In the genomic region with DNA sequence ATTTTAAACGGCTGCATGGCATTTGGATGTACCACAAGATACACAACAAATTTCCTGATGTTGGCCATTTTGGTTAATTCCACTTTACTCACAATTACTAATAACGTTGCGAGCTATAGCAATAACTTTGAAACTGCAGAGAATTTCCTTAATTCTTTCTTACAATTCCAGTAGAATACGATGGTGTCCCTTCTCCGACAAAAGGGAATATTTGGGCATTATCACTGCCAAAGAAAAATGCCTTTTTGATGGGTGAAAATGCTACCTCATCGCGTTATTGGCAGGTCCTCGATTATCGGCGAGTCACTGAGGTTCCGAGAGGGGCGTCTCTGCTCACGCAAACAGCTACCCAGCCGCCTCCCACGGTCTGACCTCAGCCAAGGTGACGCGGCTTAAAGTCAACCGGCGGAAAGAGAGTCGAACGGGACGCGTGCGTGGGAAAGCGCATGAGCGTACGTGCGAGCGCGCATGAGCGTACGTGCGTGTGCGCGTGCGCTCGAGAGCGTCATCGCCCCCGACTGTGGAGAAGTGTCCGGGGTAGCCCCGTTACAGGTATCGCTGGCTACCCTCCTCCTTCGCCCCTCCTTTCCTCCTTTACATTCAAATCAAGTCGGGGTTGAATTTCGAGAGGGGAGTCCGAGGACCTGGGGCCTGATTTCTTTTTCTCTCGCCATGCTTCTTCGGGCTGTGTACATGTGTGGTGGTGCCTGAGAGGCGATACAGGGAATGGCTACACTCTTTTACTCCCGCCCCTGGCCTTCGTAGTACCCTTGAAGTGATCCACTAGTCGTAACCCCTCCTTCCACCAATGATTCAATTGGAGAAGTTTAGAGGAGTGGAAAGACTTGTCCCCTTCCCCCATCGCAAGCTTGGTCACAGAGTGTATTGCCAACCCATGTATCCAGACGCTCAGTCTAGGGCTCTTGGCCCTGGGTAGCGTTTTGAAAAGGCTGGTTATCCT, we compare ENCODE assay signal across 8 cellular contexts.
DNase-seq lines count a peak whose midpoint lies in the region; ATAC-seq, FAIRE-seq and TF ChIP-seq lines count a peak whose summit lies in the region.

A gene (plus strand): TSS at position 495 of the 961 bp plus-strand sequence. CDS start 931 bp downstream, outside the sequence.

- no peak for TF ChIP-seq CTCF in AG09319 (IDR thresholded peaks at IDR 0.05; ENCODE audit: low read depth, low read length)

- ATAC-seq in GM19025 (IDR thresholded peaks at IDR 0.05; ENCODE audit: low read depth, unreplicated experiment) (peak; percentile 93), HG03280 (IDR thresholded peaks at IDR 0.05; ENCODE audit: unreplicated experiment) (peak; percentile 93)

- peak; percentile 74 for DNase-seq in AG09319 (ENCODE audit: extremely low read depth, low read depth)
- DNase-seq in NCI-H345 treated with DMSO at 0.1 percent for 48 hours (lab: John Stamatoyannopoulos, UW; ENCODE audit: unreplicated experiment) = peak; percentile 58
- DNase-seq in activated CD4-positive, CD25-positive, alpha-beta regulatory T cell (lab: John Stamatoyannopoulos, UW) = peak; percentile 73 to 81 (median 76)
- peak; percentile 88 for DNase-seq in central memory CD4-positive, alpha-beta T cell
- DNase-seq in stimulated activated CD4-positive, alpha-beta T cell treated with anti-CD3 and anti-CD28 coated beads, Interleukin-12 subunit alpha, Interleukin-12 subunit beta, amount 100 ng/mL, for 24 hours (ENCODE audit: low read depth in 2 of 2) = peak; percentile 89 to 90

- FAIRE-seq in islet of Langerhans (lab: Jason Lieb, UNC) = peak; percentile 85

Comparison
In these comparisons a context has a peak if more than half of its experiments do, and no peak if none do; other contexts are left out.
1. Peak in every context shown above with its lines: DNase-seq and ATAC-seq.